ENCODE assay signal across 8 cellular contexts in the genomic region with DNA sequence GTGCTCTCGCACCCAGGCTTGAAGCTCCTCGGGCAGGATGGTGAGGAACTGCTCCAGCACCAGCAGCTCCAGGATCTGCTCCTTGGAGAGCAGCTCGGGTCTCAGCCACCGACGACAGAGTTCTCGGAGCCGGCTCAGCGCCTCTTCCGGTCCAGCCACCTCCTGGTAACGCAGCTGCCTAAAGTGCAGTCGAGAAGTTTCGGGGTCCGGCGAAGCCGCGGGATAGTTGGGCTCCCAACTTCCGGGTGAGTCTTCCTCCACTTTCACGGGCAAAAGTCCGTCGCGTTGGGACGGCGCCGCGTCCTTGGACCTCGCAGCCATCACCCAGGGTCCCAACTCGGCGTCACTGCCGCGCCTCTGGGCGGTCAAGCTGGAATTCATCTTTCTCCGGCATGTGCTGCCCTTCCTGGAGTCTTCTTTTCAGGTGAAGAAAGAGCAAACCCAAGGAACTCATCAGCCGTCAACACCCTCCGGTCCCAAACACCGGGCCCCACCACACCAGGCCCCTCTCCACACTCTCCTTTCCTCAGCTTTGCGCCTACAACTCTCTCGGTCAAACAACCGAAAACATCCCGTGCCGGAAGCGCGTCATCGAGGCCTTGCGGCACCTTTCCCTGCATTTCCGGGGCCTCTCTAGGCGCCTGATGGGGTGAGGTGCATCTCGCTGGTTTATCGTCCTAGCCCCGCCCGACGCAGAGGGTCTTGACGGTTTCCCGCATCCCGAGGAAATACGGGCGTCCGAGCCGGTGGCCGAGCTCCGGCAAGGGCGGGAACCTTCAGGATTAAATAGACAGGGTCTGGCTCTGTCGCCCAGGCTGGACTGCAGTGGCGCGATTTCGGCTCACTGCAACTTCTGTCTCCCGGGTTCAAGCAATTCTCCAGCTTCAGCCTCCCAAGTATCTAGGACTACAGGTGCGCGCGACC. TPM values are rescaled to one million over a fixed set of nuclear protein-coding genes. Genes with fewer than 3 reads are reported as not detected.
A peak's percentile ranks its signal among the peaks of the same experiment; 100 is the strongest.
DNase-seq lines count a peak whose midpoint lies in the region; ATAC-seq and TF ChIP-seq lines count a peak whose summit lies in the region.

A gene (minus strand): TSS at position 569 of the 924 bp plus-strand sequence. CDS start 188 bp downstream, at position 381.

- peak; percentile 85 for TF ChIP-seq POLR2A in Raji (IDR thresholded peaks at IDR 0.05; ENCODE audit: insufficient read depth, low read depth, low read length)

- peaks cover 10 to 36% (median 26%) of the 10 kb centered on the region in 4 donors for H3K4me1 Mint-ChIP-seq in naive thymus-derived CD8-positive, alpha-beta T cell
- peaks cover 16 to 31% of the 10 kb centered on the region in 2 donors for H3K4me1 Mint-ChIP-seq in stimulated activated naive B cell treated with anti-CD40 and anti-IgM and Interleukin-4, amounts not matched to agents 10 μg/mL and 1 μg/mL and 100 μg/mL, for 72 hours

- ATAC-seq in GM21786 (IDR thresholded peaks at IDR 0.05; ENCODE audit: unreplicated experiment): peak; percentile 38
- ATAC-seq in naive thymus-derived CD8-positive, alpha-beta T cell: peak; percentile 46 to 47
- peak; percentile 58 to 62 for ATAC-seq in stimulated activated naive B cell treated with anti-CD40 and anti-IgM and Interleukin-4, amounts not matched to agents 10 μg/mL and 1 μg/mL and 100 μg/mL, for 72 hours (replicated peaks)

- peak within 1 kb of the TSS; percentile 94 for H3K4me3 ChIP-seq in LNCaP clone FGC (ENCODE audit: low read depth, low read length)

- POLR2A ChIA-PET in naive thymus-derived CD8-positive, alpha-beta T cell (lab: Charles Lee): interaction anchor here (0.6 to 4.8 kb wide), 23 partner anchors 9 to 634 kb away, joined by 3 to 59 read pairs (median 5); a partner anchor contains a TSS

- peaks cover 12 to 29% (median 18%) of the 10 kb centered on the region in 3 donors for H3K36me3 Mint-ChIP-seq in naive thymus-derived CD8-positive, alpha-beta T cell
- H3K36me3 Mint-ChIP-seq in stimulated activated naive B cell treated with anti-CD40 and anti-IgM and Interleukin-4, amounts not matched to agents 10 μg/mL and 1 μg/mL and 100 μg/mL, for 72 hours: peaks cover 33 to 42% of the 10 kb centered on the region in 2 donors

- DNase-seq in DMS53 treated with DMSO at 0.1 percent for 48 hours (lab: John Stamatoyannopoulos, UW; ENCODE audit: unreplicated experiment) (peak; percentile 90), LNCaP clone FGC (ENCODE audit: low read depth) (peak; percentile 66), fibroblast of peridontal ligament (ENCODE audit: extremely low read depth) (peak; percentile 91)
- peak; percentile 86 for DNase-seq in activated T-helper 9 cell treated with anti-CD3 and anti-CD28 coated beads, Interleukin-2, amount 50 U/mL, for 16 hours (ENCODE audit: low read depth)
- peak; percentile 78 to 95 (median 87) for DNase-seq in naive thymus-derived CD8-positive, alpha-beta T cell
- DNase-seq in stimulated activated naive B cell treated with anti-CD40 and anti-IgM and Interleukin-4, amounts not matched to agents 10 μg/mL and 1 μg/mL and 100 μg/mL, for 72 hours: peak; percentile 83

- peak within 1 kb of the TSS; percentile 94 to 100 (median 98) for H3K4me3 Mint-ChIP-seq in naive thymus-derived CD8-positive, alpha-beta T cell
- H3K4me3 Mint-ChIP-seq in stimulated activated naive B cell treated with anti-CD40 and anti-IgM and Interleukin-4, amounts not matched to agents 10 μg/mL and 1 μg/mL and 100 μg/mL, for 72 hours: peak within 1 kb of the TSS; percentile 91 to 98

- H3K9me3 Mint-ChIP-seq in naive thymus-derived CD8-positive, alpha-beta T cell: peaks cover 0 to 3% (median 0%) of the 10 kb centered on the region in 9 donors
- peaks cover 0 to 1% of the 10 kb centered on the region in 2 donors for H3K9me3 Mint-ChIP-seq in stimulated activated naive B cell treated with anti-CD40 and anti-IgM and Interleukin-4, amounts not matched to agents 10 μg/mL and 1 μg/mL and 100 μg/mL, for 72 hours

- no peak for TF ChIP-seq CTCF in LNCaP clone FGC (IDR thresholded peaks at IDR 0.05; ENCODE audit: control insufficient read depth, extremely low read depth, insufficient read depth)

- H3K27me3 Mint-ChIP-seq in naive thymus-derived CD8-positive, alpha-beta T cell: no peaks in the 10 kb centered on the region
- H3K27me3 Mint-ChIP-seq in stimulated activated naive B cell treated with anti-CD40 and anti-IgM and Interleukin-4, amounts not matched to agents 10 μg/mL and 1 μg/mL and 100 μg/mL, for 72 hours: no peaks in the 10 kb centered on the region

- peak within 1 kb of the TSS; percentile 97 to 100 (median 99) for H3K27ac Mint-ChIP-seq in naive thymus-derived CD8-positive, alpha-beta T cell
- peak within 1 kb of the TSS; percentile 99 for H3K27ac Mint-ChIP-seq in stimulated activated naive B cell treated with anti-CD40 and anti-IgM and Interleukin-4, amounts not matched to agents 10 μg/mL and 1 μg/mL and 100 μg/mL, for 72 hours

RNA-seq across cellular contexts. Expression of the gene that starts here (rescaled TPM):
- total RNA-seq in naive thymus-derived CD8-positive, alpha-beta T cell: 100 to 1,000 TPM; 107 to 120 TPM
- polyA plus RNA-seq in naive thymus-derived CD8-positive, alpha-beta T cell: 10 to 100 TPM; 58.5 to 67.1 (median 60.8) TPM

Comparison
In these comparisons a context has a peak if more than half of its experiments do, and no peak if none do; other contexts are left out.
1. Peak in every context shown above with its lines: DNase-seq, ATAC-seq and H3K4me3 ChIP-seq.